1 cellular context compared by ENCODE assay signal in genomic region chr2:73233932-73234832, GRCh38.
TF ChIP-seq lines count a peak whose summit lies in the region.

CCT7 (plus strand) TSS chr2:73234308; CDS start chr2:73234379, 71 bp downstream.

TF ChIP-seq in K562, 482 proteins besides CTCF, POLR2A, EP300 and RAD21 (continued from another document and continues in another):
- peak in 1 of 2 experiments; percentile 95; a peak in 2 of 4 replicates for TF ChIP-seq BCLAF1 (IDR thresholded peaks at IDR 0.05; ENCODE audit: borderline replicate concordance in 1 of 2, control insufficient read depth in 1 of 2, low read depth in 2 of 2, low read length in 1 of 2)
- TF ChIP-seq, protein P1, sequence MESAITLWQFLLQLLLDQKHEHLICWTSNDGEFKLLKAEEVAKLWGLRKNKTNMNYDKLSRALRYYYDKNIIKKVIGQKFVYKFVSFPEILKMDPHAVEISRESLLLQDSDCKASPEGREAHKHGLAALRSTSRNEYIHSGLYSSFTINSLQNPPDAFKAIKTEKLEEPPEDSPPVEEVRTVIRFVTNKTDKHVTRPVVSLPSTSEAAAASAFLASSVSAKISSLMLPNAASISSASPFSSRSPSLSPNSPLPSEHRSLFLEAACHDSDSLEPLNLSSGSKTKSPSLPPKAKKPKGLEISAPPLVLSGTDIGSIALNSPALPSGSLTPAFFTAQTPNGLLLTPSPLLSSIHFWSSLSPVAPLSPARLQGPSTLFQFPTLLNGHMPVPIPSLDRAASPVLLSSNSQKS (CRISPR knock-in tag; IDR thresholded peaks at IDR 0.05): no peak
- no peak for TF ChIP-seq CBX8 (IDR thresholded peaks at IDR 0.05; ENCODE audit: borderline replicate concordance, extremely low read depth, low read depth, low read length, poor library complexity, severe bottlenecking)
- TF ChIP-seq, protein P2, sequence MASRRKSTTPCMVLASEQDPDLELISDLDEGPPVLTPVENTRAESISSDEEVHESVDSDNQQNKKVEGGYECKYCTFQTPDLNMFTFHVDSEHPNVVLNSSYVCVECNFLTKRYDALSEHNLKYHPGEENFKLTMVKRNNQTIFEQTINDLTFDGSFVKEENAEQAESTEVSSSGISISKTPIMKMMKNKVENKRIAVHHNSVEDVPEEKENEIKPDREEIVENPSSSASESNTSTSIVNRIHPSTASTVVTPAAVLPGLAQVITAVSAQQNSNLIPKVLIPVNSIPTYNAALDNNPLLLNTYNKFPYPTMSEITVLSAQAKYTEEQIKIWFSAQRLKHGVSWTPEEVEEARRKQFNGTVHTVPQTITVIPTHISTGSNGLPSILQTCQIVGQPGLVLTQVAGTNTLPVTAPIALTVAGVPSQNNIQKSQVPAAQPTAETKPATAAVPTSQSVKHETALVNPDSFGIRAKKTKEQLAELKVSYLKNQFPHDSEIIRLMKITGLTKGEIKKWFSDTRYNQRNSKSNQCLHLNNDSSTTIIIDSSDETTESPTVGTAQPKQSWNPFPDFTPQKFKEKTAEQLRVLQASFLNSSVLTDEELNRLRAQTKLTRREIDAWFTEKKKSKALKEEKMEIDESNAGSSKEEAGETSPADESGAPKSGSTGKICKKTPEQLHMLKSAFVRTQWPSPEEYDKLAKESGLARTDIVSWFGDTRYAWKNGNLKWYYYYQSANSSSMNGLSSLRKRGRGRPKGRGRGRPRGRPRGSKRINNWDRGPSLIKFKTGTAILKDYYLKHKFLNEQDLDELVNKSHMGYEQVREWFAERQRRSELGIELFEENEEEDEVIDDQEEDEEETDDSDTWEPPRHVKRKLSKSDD (conservative IDR thresholded peaks at IDR 0.05; ENCODE audit: low read length): no peak; the same call in 1 of the 2 replicates
- peak; percentile 66; the same call in 1 of the 2 replicates for TF ChIP-seq KLF1 (tag; IDR thresholded peaks at IDR 0.05)
- peak; percentile 93 for TF ChIP-seq POLR2H (tag; IDR thresholded peaks at IDR 0.05; ENCODE audit: low read depth)
- TF ChIP-seq ZC3H4 (CRISPR knock-in tag; IDR thresholded peaks at IDR 0.05; ENCODE audit: borderline replicate concordance): no peak
- no peak for TF ChIP-seq CEBPB (tag; IDR thresholded peaks at IDR 0.05)
- 0 out of 2 replicates have a peak, but pooled peaks have one; percentile 45 for TF ChIP-seq NBN (IDR thresholded peaks at IDR 0.05; ENCODE audit: low read depth)
- TF ChIP-seq, protein P3, sequence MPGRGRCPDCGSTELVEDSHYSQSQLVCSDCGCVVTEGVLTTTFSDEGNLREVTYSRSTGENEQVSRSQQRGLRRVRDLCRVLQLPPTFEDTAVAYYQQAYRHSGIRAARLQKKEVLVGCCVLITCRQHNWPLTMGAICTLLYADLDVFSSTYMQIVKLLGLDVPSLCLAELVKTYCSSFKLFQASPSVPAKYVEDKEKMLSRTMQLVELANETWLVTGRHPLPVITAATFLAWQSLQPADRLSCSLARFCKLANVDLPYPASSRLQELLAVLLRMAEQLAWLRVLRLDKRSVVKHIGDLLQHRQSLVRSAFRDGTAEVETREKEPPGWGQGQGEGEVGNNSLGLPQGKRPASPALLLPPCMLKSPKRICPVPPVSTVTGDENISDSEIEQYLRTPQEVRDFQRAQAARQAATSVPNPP (IDR thresholded peaks at IDR 0.05; ENCODE audit: borderline replicate concordance, insufficient read depth, insufficient read length): no peak
- 0 out of 2 replicates have a peak, but pooled peaks have one; percentile 35 for TF ChIP-seq RFX7 (CRISPR knock-in tag; IDR thresholded peaks at IDR 0.05)
- peak; percentile 67 for TF ChIP-seq SMAD1 (IDR thresholded peaks at IDR 0.05; ENCODE audit: low read depth, low read length, partially characterized antibody)
- TF ChIP-seq, protein P4, sequence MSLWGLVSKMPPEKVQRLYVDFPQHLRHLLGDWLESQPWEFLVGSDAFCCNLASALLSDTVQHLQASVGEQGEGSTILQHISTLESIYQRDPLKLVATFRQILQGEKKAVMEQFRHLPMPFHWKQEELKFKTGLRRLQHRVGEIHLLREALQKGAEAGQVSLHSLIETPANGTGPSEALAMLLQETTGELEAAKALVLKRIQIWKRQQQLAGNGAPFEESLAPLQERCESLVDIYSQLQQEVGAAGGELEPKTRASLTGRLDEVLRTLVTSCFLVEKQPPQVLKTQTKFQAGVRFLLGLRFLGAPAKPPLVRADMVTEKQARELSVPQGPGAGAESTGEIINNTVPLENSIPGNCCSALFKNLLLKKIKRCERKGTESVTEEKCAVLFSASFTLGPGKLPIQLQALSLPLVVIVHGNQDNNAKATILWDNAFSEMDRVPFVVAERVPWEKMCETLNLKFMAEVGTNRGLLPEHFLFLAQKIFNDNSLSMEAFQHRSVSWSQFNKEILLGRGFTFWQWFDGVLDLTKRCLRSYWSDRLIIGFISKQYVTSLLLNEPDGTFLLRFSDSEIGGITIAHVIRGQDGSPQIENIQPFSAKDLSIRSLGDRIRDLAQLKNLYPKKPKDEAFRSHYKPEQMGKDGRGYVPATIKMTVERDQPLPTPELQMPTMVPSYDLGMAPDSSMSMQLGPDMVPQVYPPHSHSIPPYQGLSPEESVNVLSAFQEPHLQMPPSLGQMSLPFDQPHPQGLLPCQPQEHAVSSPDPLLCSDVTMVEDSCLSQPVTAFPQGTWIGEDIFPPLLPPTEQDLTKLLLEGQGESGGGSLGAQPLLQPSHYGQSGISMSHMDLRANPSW (CRISPR knock-in tag; IDR thresholded peaks at IDR 0.05): no peak; the same call in 1 of the 2 replicates
- no peak for TF ChIP-seq MCM2 (IDR thresholded peaks at IDR 0.05; ENCODE audit: low read depth)
- TF ChIP-seq, protein P5, sequence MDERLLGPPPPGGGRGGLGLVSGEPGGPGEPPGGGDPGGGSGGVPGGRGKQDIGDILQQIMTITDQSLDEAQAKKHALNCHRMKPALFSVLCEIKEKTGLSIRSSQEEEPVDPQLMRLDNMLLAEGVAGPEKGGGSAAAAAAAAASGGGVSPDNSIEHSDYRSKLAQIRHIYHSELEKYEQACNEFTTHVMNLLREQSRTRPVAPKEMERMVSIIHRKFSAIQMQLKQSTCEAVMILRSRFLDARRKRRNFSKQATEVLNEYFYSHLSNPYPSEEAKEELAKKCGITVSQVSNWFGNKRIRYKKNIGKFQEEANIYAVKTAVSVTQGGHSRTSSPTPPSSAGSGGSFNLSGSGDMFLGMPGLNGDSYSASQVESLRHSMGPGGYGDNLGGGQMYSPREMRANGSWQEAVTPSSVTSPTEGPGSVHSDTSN (CRISPR knock-in tag; IDR thresholded peaks at IDR 0.05; ENCODE audit: low read depth): no peak
- TF ChIP-seq, protein P5 (tag; conservative IDR thresholded peaks at IDR 0.05; ENCODE audit: low read depth): no peak
- peak; percentile 70; the same call in 1 of the 2 replicates for TF ChIP-seq ZSCAN29 (IDR thresholded peaks at IDR 0.05)
- TF ChIP-seq TSC22D4 (tag; IDR thresholded peaks at IDR 0.05): no peak
- no peak for TF ChIP-seq XRCC3 (IDR thresholded peaks at IDR 0.05)
- TF ChIP-seq ZBTB2 (IDR thresholded peaks at IDR 0.05): no peak
- TF ChIP-seq, protein P6, sequence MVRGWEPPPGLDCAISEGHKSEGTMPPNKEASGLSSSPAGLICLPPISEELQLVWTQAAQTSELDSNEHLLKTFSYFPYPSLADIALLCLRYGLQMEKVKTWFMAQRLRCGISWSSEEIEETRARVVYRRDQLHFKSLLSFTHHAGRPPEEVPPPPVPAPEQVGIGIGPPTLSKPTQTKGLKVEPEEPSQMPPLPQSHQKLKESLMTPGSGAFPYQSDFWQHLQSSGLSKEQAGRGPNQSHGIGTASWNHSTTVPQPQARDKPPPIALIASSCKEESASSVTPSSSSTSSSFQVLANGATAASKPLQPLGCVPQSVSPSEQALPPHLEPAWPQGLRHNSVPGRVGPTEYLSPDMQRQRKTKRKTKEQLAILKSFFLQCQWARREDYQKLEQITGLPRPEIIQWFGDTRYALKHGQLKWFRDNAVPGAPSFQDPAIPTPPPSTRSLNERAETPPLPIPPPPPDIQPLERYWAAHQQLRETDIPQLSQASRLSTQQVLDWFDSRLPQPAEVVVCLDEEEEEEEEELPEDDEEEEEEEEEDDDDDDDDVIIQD (CRISPR knock-in tag; IDR thresholded peaks at IDR 0.05): no peak
- TF ChIP-seq SIN3A (IDR thresholded peaks at IDR 0.05; ENCODE audit: borderline replicate concordance in 2 of 2, control insufficient read depth in 1 of 2, low read depth in 2 of 2, low read length in 2 of 2): peak in 1 of 2 experiments; percentile 79; a peak in 2 of 4 replicates
- TF ChIP-seq ARID2 (IDR thresholded peaks at IDR 0.05): no peak
- no peak for TF ChIP-seq HNRNPUL1 (IDR thresholded peaks at IDR 0.05; ENCODE audit: low read length)
- no peak for TF ChIP-seq ZNF184 (CRISPR knock-in tag; IDR thresholded peaks at IDR 0.05)
- TF ChIP-seq, protein P7, sequence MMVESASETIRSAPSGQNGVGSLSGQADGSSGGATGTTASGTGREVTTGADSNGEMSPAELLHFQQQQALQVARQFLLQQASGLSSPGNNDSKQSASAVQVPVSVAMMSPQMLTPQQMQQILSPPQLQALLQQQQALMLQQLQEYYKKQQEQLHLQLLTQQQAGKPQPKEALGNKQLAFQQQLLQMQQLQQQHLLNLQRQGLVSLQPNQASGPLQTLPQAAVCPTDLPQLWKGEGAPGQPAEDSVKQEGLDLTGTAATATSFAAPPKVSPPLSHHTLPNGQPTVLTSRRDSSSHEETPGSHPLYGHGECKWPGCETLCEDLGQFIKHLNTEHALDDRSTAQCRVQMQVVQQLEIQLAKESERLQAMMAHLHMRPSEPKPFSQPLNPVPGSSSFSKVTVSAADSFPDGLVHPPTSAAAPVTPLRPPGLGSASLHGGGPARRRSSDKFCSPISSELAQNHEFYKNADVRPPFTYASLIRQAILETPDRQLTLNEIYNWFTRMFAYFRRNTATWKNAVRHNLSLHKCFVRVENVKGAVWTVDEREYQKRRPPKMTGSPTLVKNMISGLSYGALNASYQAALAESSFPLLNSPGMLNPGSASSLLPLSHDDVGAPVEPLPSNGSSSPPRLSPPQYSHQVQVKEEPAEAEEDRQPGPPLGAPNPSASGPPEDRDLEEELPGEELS (CRISPR knock-in tag; IDR thresholded peaks at IDR 0.05; ENCODE audit: borderline replicate concordance): peak; percentile 70; the same call in 1 of the 2 replicates
- TF ChIP-seq ZNF253 (CRISPR knock-in tag; conservative IDR thresholded peaks at IDR 0.05): no peak
- TF ChIP-seq AFF1 (IDR thresholded peaks at IDR 0.05; ENCODE audit: low read depth in 1 of 2, partially characterized antibody in 2 of 2): peak; percentile 30 to 91
- TF ChIP-seq ZNF408 (CRISPR knock-in tag; IDR thresholded peaks at IDR 0.05; ENCODE audit: low read depth): no peak
- TF ChIP-seq HDAC1 (IDR thresholded peaks at IDR 0.05): peak in 1 of 2 experiments; percentile 13; a peak in 1 of 4 replicates
- TF ChIP-seq SP1 (CRISPR knock-in tag; IDR thresholded peaks at IDR 0.05): no peak
- peak; percentile 45; the same call in 1 of the 2 replicates for TF ChIP-seq ESRRA (IDR thresholded peaks at IDR 0.05; ENCODE audit: borderline replicate concordance, low read depth)
